8 cellular contexts compared by ENCODE assay signal in genomic region chr5:86979801-86980510, GRCh38.
DNase-seq lines count a peak whose midpoint lies in the region; ATAC-seq, FAIRE-seq and TF ChIP-seq lines count a peak whose summit lies in the region.

No MANE protein-coding gene starts in this region.

- no peak for FAIRE-seq in GM12892 (lab: Jason Lieb, UNC)

- ATAC-seq in HCT116: peak; percentile 72
- no peak for ATAC-seq in HG03439 (IDR thresholded peaks at IDR 0.05; ENCODE audit: unreplicated experiment)

- no peaks in the 10 kb centered on the region for H3K79me2 ChIP-seq in HCT116 (ENCODE audit: insufficient read depth, low read length)

- TF ChIP-seq CTCF in HCT116 (IDR thresholded peaks at IDR 0.05 in 2 of 3, conservative IDR thresholded peaks at IDR 0.05 in 1 of 3; ENCODE audit: borderline replicate concordance in 1 of 3, insufficient read depth in 1 of 3, low read depth in 2 of 3, low read length in 2 of 3) (no peak), left ventricle myocardium inferior (IDR thresholded peaks at IDR 0.05; ENCODE audit: borderline replicate concordance) (no peak)

- H4K20me1 ChIP-seq in HCT116 (ENCODE audit: insufficient read depth): no peaks in the 10 kb centered on the region

- H3K36me3 ChIP-seq in HCT116 (ENCODE audit: control insufficient read depth in 1 of 2, insufficient read depth in 2 of 2, low read length in 2 of 2): no peaks in the 10 kb centered on the region
- no peaks in the 10 kb centered on the region for H3K36me3 ChIP-seq in SJSA1
- H3K36me3 ChIP-seq in left ventricle myocardium inferior: no peaks in the 10 kb centered on the region

- peak overlapping the region; percentile 61 for H3K4me2 ChIP-seq in HCT116 (ENCODE audit: low read length)

- H3K27ac ChIP-seq in HCT116 (ENCODE audit: low read depth, low read length): no peak overlapping the region
- peak overlapping the region; percentile 92 for H3K27ac ChIP-seq in SJSA1
- peak overlapping the region; percentile 57 for H3K27ac ChIP-seq in left ventricle myocardium inferior (replicated peaks)

- H3K4me3 ChIP-seq in HCT116 (replicated peaks in 1 of 2; ENCODE audit: low read depth in 1 of 2, low read length in 2 of 2): no peak overlapping the region
- no peak overlapping the region for H3K4me3 ChIP-seq in SJSA1
- H3K4me3 ChIP-seq in left ventricle myocardium inferior: no peak overlapping the region

- CTCF ChIA-PET in HCT116 (lab: Charles Lee): interaction anchor here (0.9 kb wide), 1 partner anchor 12 kb away, joined by 3 read pairs; no protein-coding TSS in a partner anchor

- H3K4me1 ChIP-seq in HCT116 (ENCODE audit: control insufficient read depth in 1 of 2, insufficient read depth in 2 of 2, low read length in 2 of 2) (peaks cover 0 to 10% of the 10 kb centered on the region in 2 experiments; a peak in 2 of 4 replicates), SJSA1 (replicated peaks) (peaks cover 15% of the 10 kb centered on the region), left ventricle myocardium inferior (no peaks in the 10 kb centered on the region)

- H3K9me3 ChIP-seq in HCT116 (ENCODE audit: control insufficient read depth in 1 of 2, insufficient read depth in 1 of 2, low read depth in 1 of 2, low read length in 2 of 2): no peaks in the 10 kb centered on the region
- no peaks in the 10 kb centered on the region for H3K9me3 ChIP-seq in SJSA1 (replicated peaks)
- H3K9me3 ChIP-seq in left ventricle myocardium inferior (replicated peaks): no peaks in the 10 kb centered on the region

- RAD21 ChIA-PET in HCT116 (lab: Charles Lee; ENCODE audit: low non-redundant PET in 1 of 2, low total read pairs in 2 of 2, uncharacterized antibody in 2 of 2, unreplicated experiment in 2 of 2): no interaction called here

- DNase-seq in A172 (ENCODE audit: low spot score) (peak; percentile 82), HCT116 (ENCODE audit: low read depth, low spot score) (peak; percentile 33), SJSA1 (ENCODE audit: low read depth in 1 of 2, low spot score in 2 of 2) (peak; percentile 71 to 84), left ventricle myocardium inferior (no peak), GM12892 (ENCODE audit: insufficient read length) (no peak), NCI-H2196 treated with DMSO at 0.1 percent for 48 hours (lab: John Stamatoyannopoulos, UW; ENCODE audit: unreplicated experiment) (no peak)
- DNase-seq in activated CD4-positive, alpha-beta T cell treated with anti-CD3 and anti-CD28 coated beads, Interleukin-2, amount 50 U/mL, for 4 hours: no peak

- peak overlapping the region; percentile 89 for H2AFZ ChIP-seq in HCT116 (ENCODE audit: low read depth, low read length, poor library complexity, severe bottlenecking)

- no peak overlapping the region for H3K9ac ChIP-seq in HCT116 (ENCODE audit: low read length)

- TF ChIP-seq RAD21 in HCT116 (IDR thresholded peaks at IDR 0.05; ENCODE audit: low read depth): no peak

- TF ChIP-seq POLR2A in HCT116 (IDR thresholded peaks at IDR 0.05; ENCODE audit: borderline replicate concordance, extremely low read depth, insufficient read depth, insufficient read length) (no peak), GM12892 (IDR thresholded peaks at IDR 0.05; ENCODE audit: low read depth, low read length) (no peak)

- POLR2A ChIA-PET in HCT116 (lab: Charles Lee): no interaction called here

- no TSS peak for BruUV-seq in HCT116 (replicated peaks; lab: Mats Ljungman, UMichigan)

- intact Hi-C loops in HCT116 (cut with micrococcal nuclease): no loop called here
- intact Hi-C loops in left ventricle myocardium inferior (cut with micrococcal nuclease): no loop called here

- H3K27me3 ChIP-seq in HCT116 (ENCODE audit: insufficient read depth, low read length): no peaks in the 10 kb centered on the region
- H3K27me3 ChIP-seq in SJSA1 (replicated peaks): no peaks in the 10 kb centered on the region
- H3K27me3 ChIP-seq in left ventricle myocardium inferior (ENCODE audit: low read depth): no peaks in the 10 kb centered on the region

- H3K9me2 ChIP-seq in HCT116 (ENCODE audit: insufficient read depth): no peaks in the 10 kb centered on the region

TF ChIP-seq in HCT116, 20 proteins besides CTCF, POLR2A, EP300 and RAD21:
- peak; percentile 70 for TF ChIP-seq JUND (IDR thresholded peaks at IDR 0.05)
- no peak for TF ChIP-seq YY1 (IDR thresholded peaks at IDR 0.05; ENCODE audit: extremely low read depth, insufficient replicate concordance, low read depth, low read length)
- TF ChIP-seq EGR1 (IDR thresholded peaks at IDR 0.05; ENCODE audit: low read depth): no peak
- peak; percentile 34; the same call in 1 of the 2 replicates for TF ChIP-seq CBX3 (IDR thresholded peaks at IDR 0.05; ENCODE audit: low read depth)
- TF ChIP-seq SRF (IDR thresholded peaks at IDR 0.05; ENCODE audit: low read depth): no peak
- TF ChIP-seq TCF7L2 (IDR thresholded peaks at IDR 0.05; ENCODE audit: borderline replicate concordance, extremely low read depth, insufficient read depth, insufficient read length): no peak
- peak; percentile 54 for TF ChIP-seq FOSL1 (IDR thresholded peaks at IDR 0.05; ENCODE audit: low read depth)
- TF ChIP-seq CEBPB (IDR thresholded peaks at IDR 0.05; ENCODE audit: low read depth): peak; percentile 65
- no peak for TF ChIP-seq SP1 (IDR thresholded peaks at IDR 0.05; ENCODE audit: low read depth)
TF ChIP-seq in HCT116: peak in this region for 4.

Comparison
In these comparisons a context has a peak if more than half of its experiments do, and no peak if none do; other contexts are left out.
1. DNase-seq: peak in A172 (single experiment), HCT116 (single experiment) and SJSA1 (2 of 2); none in left ventricle myocardium inferior (single experiment), GM12892 (single experiment), NCI-H2196 treated with DMSO at 0.1 percent for 48 hours (single experiment) and activated CD4-positive, alpha-beta T cell treated with anti-CD3 and anti-CD28 coated beads, Interleukin-2, amount 50 U/mL, for 4 hours (0 of 2).